In the genomic region with DNA sequence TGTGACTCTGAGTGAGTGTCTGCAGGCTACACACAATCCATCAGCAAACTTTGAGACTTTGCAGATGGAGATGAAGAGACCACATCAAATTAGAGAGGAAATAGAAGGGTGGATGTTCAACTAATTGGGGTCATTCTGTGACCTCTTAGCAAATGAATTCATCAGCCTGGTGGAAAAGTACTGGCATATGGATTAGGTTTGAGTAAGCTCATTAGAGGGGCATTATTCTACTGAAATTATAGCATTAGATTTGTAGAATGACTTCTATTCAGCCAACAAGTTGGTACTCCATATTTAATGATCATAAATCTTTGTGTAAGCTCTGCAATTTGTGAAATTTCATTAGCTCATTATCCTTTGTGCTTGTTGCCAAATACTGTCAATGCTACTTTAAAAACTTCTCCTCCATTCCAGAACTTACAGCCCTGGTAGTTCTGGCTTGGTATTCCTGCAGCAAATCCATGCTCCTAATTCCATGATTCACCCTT, we compare ENCODE assay signal across 16 cellular contexts.
A peak's percentile ranks its signal among the peaks of the same experiment; 100 is the strongest.
DNase-seq lines count a peak whose midpoint lies in the region; ATAC-seq, FAIRE-seq and TF ChIP-seq lines count a peak whose summit lies in the region.
"Had no signal": no experiment of that assay in that cellular context is flagged by ENCODE, and none has a peak within 500 bp of the region (broad histone marks: within the 10 kb centered on the region; RNA-seq: fewer than 3 reads in every experiment).

No MANE protein-coding gene starts in this region.

- POLR2A ChIA-PET in activated CD4-positive, alpha-beta T cell treated with anti-CD3 and anti-CD28 coated beads for 36 hours (lab: Charles Lee): interaction anchor here (0.7 to 4.1 kb wide), 5 partner anchors 8 to 122 kb away, joined by 3 to 38 read pairs (median 4); no protein-coding TSS in a partner anchor

- no peak for ATAC-seq in activated CD4-positive, alpha-beta T cell treated with anti-CD3 and anti-CD28 coated beads for 36 hours
- no peak for ATAC-seq in activated T-helper 17 cell treated with anti-CD3 and anti-CD28 coated beads, Interleukin-2, amount 50 U/mL, for 72 hours (replicated peaks)
- no peak for ATAC-seq in left ventricle myocardium superior
- no peak for ATAC-seq in HG03354 (IDR thresholded peaks at IDR 0.05; ENCODE audit: poor library complexity, severe bottlenecking, unreplicated experiment)
- ATAC-seq: A549, gastrocnemius medialis, left cardiac atrium had no signal

- H3K27me3 Mint-ChIP-seq in activated CD4-positive, alpha-beta T cell treated with anti-CD3 and anti-CD28 coated beads for 36 hours: no peaks in the 10 kb centered on the region
- H3K27me3 Mint-ChIP-seq in activated T-helper 17 cell treated with anti-CD3 and anti-CD28 coated beads, Interleukin-2, amount 50 U/mL, for 72 hours: no peaks in the 10 kb centered on the region

- no peaks in the 10 kb centered on the region for H3K36me3 ChIP-seq in neutrophil
- H3K36me3 ChIP-seq: gastrocnemius medialis had no signal

- H3K36me3 Mint-ChIP-seq in activated CD4-positive, alpha-beta T cell treated with anti-CD3 and anti-CD28 coated beads for 36 hours (ENCODE audit: low read depth): peaks cover 60% of the 10 kb centered on the region
- peaks cover 97% of the 10 kb centered on the region for H3K36me3 Mint-ChIP-seq in activated T-helper 17 cell treated with anti-CD3 and anti-CD28 coated beads, Interleukin-2, amount 50 U/mL, for 72 hours (ENCODE audit: low read depth)

- CTCF ChIA-PET in activated CD4-positive, alpha-beta T cell treated with anti-CD3 and anti-CD28 coated beads for 36 hours (lab: Charles Lee): interaction anchor here (0.9 to 5.4 kb wide), 6 partner anchors 9 to 298 kb away, joined by 3 to 35 read pairs (median 4); no protein-coding TSS in a partner anchor

- H3K27ac Mint-ChIP-seq in activated CD4-positive, alpha-beta T cell treated with anti-CD3 and anti-CD28 coated beads for 36 hours: peak overlapping the region; percentile 100
- peak overlapping the region; percentile 99 for H3K27ac Mint-ChIP-seq in activated T-helper 17 cell treated with anti-CD3 and anti-CD28 coated beads, Interleukin-2, amount 50 U/mL, for 72 hours

- peaks cover 6% of the 10 kb centered on the region for H3K9me3 Mint-ChIP-seq in activated CD4-positive, alpha-beta T cell treated with anti-CD3 and anti-CD28 coated beads for 36 hours (ENCODE audit: low read depth)
- no peaks in the 10 kb centered on the region for H3K9me3 Mint-ChIP-seq in activated T-helper 17 cell treated with anti-CD3 and anti-CD28 coated beads, Interleukin-2, amount 50 U/mL, for 72 hours

- H3K4me3 Mint-ChIP-seq in activated CD4-positive, alpha-beta T cell treated with anti-CD3 and anti-CD28 coated beads for 36 hours: peak overlapping the region; percentile 52
- peak overlapping the region; percentile 89 for H3K4me3 Mint-ChIP-seq in activated T-helper 17 cell treated with anti-CD3 and anti-CD28 coated beads, Interleukin-2, amount 50 U/mL, for 72 hours

- no peak for TF ChIP-seq POLR2A in GM12892 (IDR thresholded peaks at IDR 0.05; ENCODE audit: low read depth, low read length)

- H3K4me3 ChIP-seq in neutrophil (ENCODE audit: low read depth in 1 of 2, low read length in 1 of 2): no peak overlapping the region
- H3K4me3 ChIP-seq: A549, coronary artery, gastrocnemius medialis, mucosa of descending colon, skin epidermis had no signal

- no peaks in the 10 kb centered on the region for H3K9me3 ChIP-seq in neutrophil
- H3K9me3 ChIP-seq: A549, gastrocnemius medialis, mucosa of descending colon had no signal

- peak; percentile 74 for FAIRE-seq in GM12892 (lab: Jason Lieb, UNC)
- FAIRE-seq: A549 had no signal

- H3K4me1 Mint-ChIP-seq in activated CD4-positive, alpha-beta T cell treated with anti-CD3 and anti-CD28 coated beads for 36 hours: peaks cover 75% of the 10 kb centered on the region
- peaks cover 71% of the 10 kb centered on the region for H3K4me1 Mint-ChIP-seq in activated T-helper 17 cell treated with anti-CD3 and anti-CD28 coated beads, Interleukin-2, amount 50 U/mL, for 72 hours

- peak overlapping the region; percentile 13 for H3K27ac ChIP-seq in neutrophil
- H3K27ac ChIP-seq: A549, coronary artery, gastrocnemius medialis had no signal

- H3K27me3 ChIP-seq in neutrophil: no peaks in the 10 kb centered on the region
- H3K27me3 ChIP-seq: gastrocnemius medialis had no signal

- intact Hi-C loops in activated CD4-positive, alpha-beta T cell treated with anti-CD3 and anti-CD28 coated beads for 36 hours (cut with DNase I, micrococcal nuclease): loop anchor here (1.0 to 10.0 kb wide), 10 partner anchors 13 to 1740 kb away; no protein-coding TSS in a partner anchor
- intact Hi-C loops in left ventricle myocardium superior (cut with micrococcal nuclease): no loop called here

- TF ChIP-seq CTCF in neutrophil (IDR thresholded peaks at IDR 0.05): no peak

- DNase-seq in activated CD4-positive, alpha-beta T cell treated with anti-CD3 and anti-CD28 coated beads for 36 hours: no peak
- no peak for DNase-seq in activated CD4-positive, alpha-beta T cell treated with anti-CD3 and anti-CD28 coated beads, Interleukin-2, amount 50 U/mL, for 4 hours
- DNase-seq in GM12892 (ENCODE audit: insufficient read length) (no peak), left ventricle myocardium superior (no peak), DMS53 treated with DMSO at 0.1 percent for 48 hours (lab: John Stamatoyannopoulos, UW; ENCODE audit: unreplicated experiment) (no peak)
- DNase-seq: gastrocnemius medialis, left cardiac atrium, mucosa of descending colon, MV-4-11, NCI-H748 treated with DMSO at 0.1 percent for 48 hours had no signal

- peaks cover 35 to 44% of the 10 kb centered on the region in 2 experiments for H3K4me1 ChIP-seq in neutrophil (ENCODE audit: control insufficient read depth in 1 of 2, insufficient read depth in 1 of 2, low read depth in 1 of 2, low read length in 1 of 2)
